Comparison of ENCODE assay signal across 8 cellular contexts in genomic region chr5:176630681-176631222, GRCh38. TPM values are rescaled to one million over a fixed set of nuclear protein-coding genes. Genes with fewer than 3 reads are reported as not detected.
DNase-seq lines count a peak whose midpoint lies in the region; ATAC-seq, FAIRE-seq and TF ChIP-seq lines count a peak whose summit lies in the region.

No MANE protein-coding gene starts in this region.

- peaks cover 17% of the 10 kb centered on the region for H3K4me1 Mint-ChIP-seq in activated T-cell treated with anti-CD3 and anti-CD28 coated beads, Interleukin-2, amount 50 U/mL, for 72 hours (ENCODE audit: low read depth)
- H3K4me1 Mint-ChIP-seq in activated T-helper 2 cell treated with anti-CD3 and anti-CD28 coated beads, Interferon-gamma antibody, Interleukin-2, Interleukin-4, amounts not matched to agents 10 μg/mL and 5 μg/mL and 100 μg/mL, durations not matched to agents 14 hours and 24 hours and 36 hours (ENCODE audit: low read depth): peaks cover 12% of the 10 kb centered on the region

- peak overlapping the region; percentile 66 for H3K4me3 ChIP-seq in thoracic aorta

- TF ChIP-seq CTCF in thoracic aorta (IDR thresholded peaks at IDR 0.05): no peak

- intact Hi-C loops in activated T-helper 2 cell treated with anti-CD3 and anti-CD28 coated beads, Interferon-gamma antibody, Interleukin-2, Interleukin-4, amounts not matched to agents 10 μg/mL and 5 μg/mL and 100 μg/mL, durations not matched to agents 14 hours and 24 hours and 36 hours (cut with micrococcal nuclease): loop anchor here (2.0 kb wide), 1 partner anchor 16 kb away; the partner anchor contains the start of gene TSPAN17

- FAIRE-seq in islet of Langerhans (lab: Jason Lieb, UNC): peak; percentile 93
- FAIRE-seq in H54 (lab: Jason Lieb, UNC): no peak

- DNase-seq in activated T-cell treated with anti-CD3 and anti-CD28 coated beads, Interleukin-2, amount 50 U/mL, for 72 hours: no peak
- DNase-seq in activated T-cell treated with anti-CD3 and anti-CD28 coated beads, Interleukin-2, amount 50 U/mL, for 48 hours: no peak
- DNase-seq in activated T-helper 2 cell treated with anti-CD3 and anti-CD28 coated beads, Interferon-gamma antibody, Interleukin-2, Interleukin-4, amounts not matched to agents 10 μg/mL and 5 μg/mL and 100 μg/mL, durations not matched to agents 14 hours and 24 hours and 36 hours (ENCODE audit: low spot score): no peak
- DNase-seq in thoracic aorta (ENCODE audit: low spot score): no peak
- no peak for DNase-seq in COLO829 (ENCODE audit: low spot score)
- DNase-seq in Kasumi-1 (lab: John Stamatoyannopoulos, UW): no peak
- no peak for DNase-seq in H54 (ENCODE audit: insufficient read length, low spot score)

- H3K27ac ChIP-seq in thoracic aorta: no peak overlapping the region

- H3K27me3 ChIP-seq in thoracic aorta (replicated peaks; ENCODE audit: insufficient read depth): peaks cover 16% of the 10 kb centered on the region

- no peak overlapping the region for H3K27ac Mint-ChIP-seq in activated T-cell treated with anti-CD3 and anti-CD28 coated beads, Interleukin-2, amount 50 U/mL, for 72 hours
- H3K27ac Mint-ChIP-seq in activated T-helper 2 cell treated with anti-CD3 and anti-CD28 coated beads, Interferon-gamma antibody, Interleukin-2, Interleukin-4, amounts not matched to agents 10 μg/mL and 5 μg/mL and 100 μg/mL, durations not matched to agents 14 hours and 24 hours and 36 hours: no peak overlapping the region

- peaks cover 13 to 17% of the 10 kb centered on the region in 2 donors for H3K4me1 ChIP-seq in thoracic aorta (ENCODE audit: control insufficient read depth in 1 of 2, low read depth in 2 of 2)

- no peaks in the 10 kb centered on the region for H3K9me3 Mint-ChIP-seq in activated T-cell treated with anti-CD3 and anti-CD28 coated beads, Interleukin-2, amount 50 U/mL, for 72 hours
- no peaks in the 10 kb centered on the region for H3K9me3 Mint-ChIP-seq in activated T-helper 2 cell treated with anti-CD3 and anti-CD28 coated beads, Interferon-gamma antibody, Interleukin-2, Interleukin-4, amounts not matched to agents 10 μg/mL and 5 μg/mL and 100 μg/mL, durations not matched to agents 14 hours and 24 hours and 36 hours

- no peaks in the 10 kb centered on the region for H3K36me3 ChIP-seq in thoracic aorta

- TF ChIP-seq POLR2A in H54 (IDR thresholded peaks at IDR 0.05; ENCODE audit: low read depth, low read length): no peak

- peaks cover 84% of the 10 kb centered on the region for H3K27me3 Mint-ChIP-seq in activated T-cell treated with anti-CD3 and anti-CD28 coated beads, Interleukin-2, amount 50 U/mL, for 72 hours (ENCODE audit: low read depth)
- peaks cover 77% of the 10 kb centered on the region for H3K27me3 Mint-ChIP-seq in activated T-helper 2 cell treated with anti-CD3 and anti-CD28 coated beads, Interferon-gamma antibody, Interleukin-2, Interleukin-4, amounts not matched to agents 10 μg/mL and 5 μg/mL and 100 μg/mL, durations not matched to agents 14 hours and 24 hours and 36 hours (ENCODE audit: low read depth)

- peak overlapping the region; percentile 49 to 74 for H3K4me3 Mint-ChIP-seq in activated T-cell treated with anti-CD3 and anti-CD28 coated beads, Interleukin-2, amount 50 U/mL, for 72 hours
- peak overlapping the region; percentile 3 for H3K4me3 Mint-ChIP-seq in activated T-helper 2 cell treated with anti-CD3 and anti-CD28 coated beads, Interferon-gamma antibody, Interleukin-2, Interleukin-4, amounts not matched to agents 10 μg/mL and 5 μg/mL and 100 μg/mL, durations not matched to agents 14 hours and 24 hours and 36 hours (ENCODE audit: low read depth)

- no peaks in the 10 kb centered on the region for H3K36me3 Mint-ChIP-seq in activated T-cell treated with anti-CD3 and anti-CD28 coated beads, Interleukin-2, amount 50 U/mL, for 72 hours (ENCODE audit: insufficient read depth in 2 of 2)
- H3K36me3 Mint-ChIP-seq in activated T-helper 2 cell treated with anti-CD3 and anti-CD28 coated beads, Interferon-gamma antibody, Interleukin-2, Interleukin-4, amounts not matched to agents 10 μg/mL and 5 μg/mL and 100 μg/mL, durations not matched to agents 14 hours and 24 hours and 36 hours (ENCODE audit: low read depth): no peaks in the 10 kb centered on the region

- no peak for ATAC-seq in activated T-cell treated with anti-CD3 and anti-CD28 coated beads, Interleukin-2, amount 50 U/mL, for 72 hours (replicated peaks in 1 of 2)
- ATAC-seq in thoracic aorta (ENCODE audit: insufficient number of reproducible peaks, low FRiP score, low read depth): no peak

- H3K9me3 ChIP-seq in thoracic aorta: no peaks in the 10 kb centered on the region

RNA-seq across cellular contexts. Expression of gene EIF4E1B, which starts 0.3 kb away (rescaled TPM):
- not detected for total RNA-seq in activated T-cell treated with anti-CD3 and anti-CD28 coated beads, Interleukin-2, amount 50 U/mL, for 72 hours
- not detected in 2 replicates for total RNA-seq in activated T-helper 2 cell treated with anti-CD3 and anti-CD28 coated beads, Interferon-gamma antibody, Interleukin-2, Interleukin-4, amounts not matched to agents 10 μg/mL and 5 μg/mL and 100 μg/mL, durations not matched to agents 14 hours and 24 hours and 36 hours
- not detected for total RNA-seq in thoracic aorta

RNA-seq across cellular contexts. Expression of gene SNCB, which starts 0.4 kb away (rescaled TPM):
- total RNA-seq in activated T-cell treated with anti-CD3 and anti-CD28 coated beads, Interleukin-2, amount 50 U/mL, for 72 hours: under 1 TPM in 1 of 2 donors, not detected in 1; 0.81 TPM
- not detected in 2 replicates for total RNA-seq in activated T-helper 2 cell treated with anti-CD3 and anti-CD28 coated beads, Interferon-gamma antibody, Interleukin-2, Interleukin-4, amounts not matched to agents 10 μg/mL and 5 μg/mL and 100 μg/mL, durations not matched to agents 14 hours and 24 hours and 36 hours
- not detected for total RNA-seq in thoracic aorta

RNA-seq across cellular contexts. Expression of gene TSPAN17, which starts 16.5 kb away (rescaled TPM):
- 10 to 100 TPM; 25.3 to 31.8 TPM for total RNA-seq in activated T-cell treated with anti-CD3 and anti-CD28 coated beads, Interleukin-2, amount 50 U/mL, for 72 hours
- 32.7 and 33.9 TPM in 2 replicates for total RNA-seq in activated T-helper 2 cell treated with anti-CD3 and anti-CD28 coated beads, Interferon-gamma antibody, Interleukin-2, Interleukin-4, amounts not matched to agents 10 μg/mL and 5 μg/mL and 100 μg/mL, durations not matched to agents 14 hours and 24 hours and 36 hours
- total RNA-seq in thoracic aorta: 10 to 100 TPM; 20.6 to 25.0 TPM

RNA-seq across cellular contexts. Expression of gene GPRIN1, which starts 20.8 kb away (rescaled TPM):
- total RNA-seq in activated T-cell treated with anti-CD3 and anti-CD28 coated beads, Interleukin-2, amount 50 U/mL, for 72 hours: 1 to 10 TPM; 1.4 to 2.0 TPM
- total RNA-seq in activated T-helper 2 cell treated with anti-CD3 and anti-CD28 coated beads, Interferon-gamma antibody, Interleukin-2, Interleukin-4, amounts not matched to agents 10 μg/mL and 5 μg/mL and 100 μg/mL, durations not matched to agents 14 hours and 24 hours and 36 hours: 3.0 and 3.6 TPM in 2 replicates
- total RNA-seq in thoracic aorta: 1 to 10 TPM in 1 of 2 donors, under 1 TPM in 1; 0.27 to 2.0 TPM
